ENCODE assay signal across 8 cellular contexts in genomic region chr4:121656269-121656641, GRCh38. TPM values are rescaled to one million over a fixed set of nuclear protein-coding genes. Genes with fewer than 3 reads are reported as not detected.
DNase-seq lines count a peak whose midpoint lies in the region; TF ChIP-seq lines count a peak whose summit lies in the region.

No MANE protein-coding gene starts in this region.

- WGBS in spleen, 5 donors, result 38 to 51% (median 48%) methylated on average over 4 to 5 of the region's 5 CpGs

- H3K27me3 ChIP-seq in AG04450 (ENCODE audit: control insufficient read depth, insufficient read depth, low read length), result no peaks in the 10 kb centered on the region
- no peaks in the 10 kb centered on the region for H3K27me3 ChIP-seq in spleen (replicated peaks in 1 of 7)

- no peak overlapping the region for H3K4me3 Mint-ChIP-seq in nephron
- H3K4me3 Mint-ChIP-seq in activated T-helper 2 cell treated with anti-CD3 and anti-CD28 coated beads, Interferon-gamma antibody, Interleukin-2, Interleukin-4, amounts not matched to agents 10 μg/mL and 5 μg/mL and 100 μg/mL, durations not matched to agents 14 hours and 24 hours and 36 hours (ENCODE audit: low read depth), result no peak overlapping the region

- CTCF ChIA-PET in AG04450 (lab: Charles Lee), result interaction anchor here (0.7 to 4.8 kb wide), 9 partner anchors 78 to 464 kb away, joined by 3 to 32 read pairs (median 5); no protein-coding TSS in a partner anchor
- CTCF ChIA-PET in RWPE1 (lab: Yijun Ruan, JAX), result interaction anchor here (0.6 to 0.8 kb wide), 7 partner anchors 11 to 413 kb away, joined by 3 to 6 read pairs (median 5); no protein-coding TSS in a partner anchor

- TF ChIP-seq POLR2A in spleen (IDR thresholded peaks at IDR 0.05), result no peak

- peak; percentile 37 for DNase-seq in AG04450 (ENCODE audit: low read depth, low spot score)
- peak; percentile 79 for DNase-seq in GM12865 (ENCODE audit: low read depth)
- DNase-seq in HPDE6-E6E7 (ENCODE audit: extremely low spot score), result peak; percentile 13
- DNase-seq in RWPE1 (ENCODE audit: low spot score), result peak; percentile 41
- DNase-seq in epithelial cell of esophagus (ENCODE audit: low read depth), result peak; percentile 83
- DNase-seq in activated T-helper 2 cell treated with anti-CD3 and anti-CD28 coated beads, Interferon-gamma antibody, Interleukin-2, Interleukin-4, amounts not matched to agents 10 μg/mL and 5 μg/mL and 100 μg/mL, durations not matched to agents 14 hours and 24 hours and 36 hours (ENCODE audit: low spot score), result no peak
- DNase-seq in spleen, result no peak

- no peaks in the 10 kb centered on the region for H3K4me1 Mint-ChIP-seq in nephron
- H3K4me1 Mint-ChIP-seq in activated T-helper 2 cell treated with anti-CD3 and anti-CD28 coated beads, Interferon-gamma antibody, Interleukin-2, Interleukin-4, amounts not matched to agents 10 μg/mL and 5 μg/mL and 100 μg/mL, durations not matched to agents 14 hours and 24 hours and 36 hours (ENCODE audit: low read depth), result peaks cover 7% of the 10 kb centered on the region

- H3K9me3 ChIP-seq in AG04450 (ENCODE audit: control insufficient read depth, insufficient read depth, low read length), result no peaks in the 10 kb centered on the region
- no peaks in the 10 kb centered on the region for H3K9me3 ChIP-seq in spleen

- H3K4me1 ChIP-seq in spleen, result no peaks in the 10 kb centered on the region

- H3K36me3 ChIP-seq in spleen, result no peaks in the 10 kb centered on the region

- peak; percentile 47 for TF ChIP-seq CTCF in AG04450 (IDR thresholded peaks at IDR 0.05; ENCODE audit: low read depth, low read length)
- peak; percentile 55 for TF ChIP-seq CTCF in GM12865 (IDR thresholded peaks at IDR 0.05; ENCODE audit: insufficient read depth, low read depth, low read length, missing control alignments)
- peak; percentile 38 for TF ChIP-seq CTCF in RWPE1 (conservative IDR thresholded peaks at IDR 0.05; ENCODE audit: low read depth)
- peak; percentile 67 for TF ChIP-seq CTCF in epithelial cell of esophagus (IDR thresholded peaks at IDR 0.05; ENCODE audit: insufficient read depth, low read depth, low read length, missing control alignments)
- peak; percentile 20 to 49 (median 31) for TF ChIP-seq CTCF in nephron (IDR thresholded peaks at IDR 0.05; ENCODE audit: unreplicated experiment in 3 of 3)
- TF ChIP-seq CTCF in spleen (IDR thresholded peaks at IDR 0.05 in 8 of 11, conservative IDR thresholded peaks at IDR 0.05 in 3 of 11), result peak in 2 of 11 experiments; percentile 23 to 26

- H3K27ac ChIP-seq in AG04450 (ENCODE audit: low read depth, low read length) (no peak overlapping the region), RWPE1 (no peak overlapping the region), spleen (no peak overlapping the region)

- POLR2A ChIA-PET in AG04450 (lab: Yijun Ruan, JAX) (no interaction called here), RWPE1 (lab: Yijun Ruan, JAX; ENCODE audit: low non-redundant PET) (no interaction called here)

- H3K4me3 ChIP-seq in AG04450 (ENCODE audit: low read depth, low read length) (no peak overlapping the region), GM12865 (ENCODE audit: low read depth, low read length) (no peak overlapping the region), epithelial cell of esophagus (ENCODE audit: low read length) (no peak overlapping the region), spleen (no peak overlapping the region)

- H3K36me3 Mint-ChIP-seq in nephron (ENCODE audit: low read depth), result no peaks in the 10 kb centered on the region
- no peaks in the 10 kb centered on the region for H3K36me3 Mint-ChIP-seq in activated T-helper 2 cell treated with anti-CD3 and anti-CD28 coated beads, Interferon-gamma antibody, Interleukin-2, Interleukin-4, amounts not matched to agents 10 μg/mL and 5 μg/mL and 100 μg/mL, durations not matched to agents 14 hours and 24 hours and 36 hours (ENCODE audit: low read depth)

- intact Hi-C loops in activated T-helper 2 cell treated with anti-CD3 and anti-CD28 coated beads, Interferon-gamma antibody, Interleukin-2, Interleukin-4, amounts not matched to agents 10 μg/mL and 5 μg/mL and 100 μg/mL, durations not matched to agents 14 hours and 24 hours and 36 hours (cut with micrococcal nuclease), result loop anchor here (1.0 to 10.0 kb wide), 3 partner anchors 172 to 281 kb away; no protein-coding TSS in a partner anchor
- intact Hi-C loops in spleen (cut with DNase I; ENCODE audit: low total_unique reads), result no loop called here

- H3K27me3 Mint-ChIP-seq in nephron (ENCODE audit: low read depth), result no peaks in the 10 kb centered on the region
- peaks cover 28% of the 10 kb centered on the region for H3K27me3 Mint-ChIP-seq in activated T-helper 2 cell treated with anti-CD3 and anti-CD28 coated beads, Interferon-gamma antibody, Interleukin-2, Interleukin-4, amounts not matched to agents 10 μg/mL and 5 μg/mL and 100 μg/mL, durations not matched to agents 14 hours and 24 hours and 36 hours (ENCODE audit: low read depth)

- no peaks in the 10 kb centered on the region for H3K9me3 Mint-ChIP-seq in nephron
- no peaks in the 10 kb centered on the region for H3K9me3 Mint-ChIP-seq in activated T-helper 2 cell treated with anti-CD3 and anti-CD28 coated beads, Interferon-gamma antibody, Interleukin-2, Interleukin-4, amounts not matched to agents 10 μg/mL and 5 μg/mL and 100 μg/mL, durations not matched to agents 14 hours and 24 hours and 36 hours

- no peak overlapping the region for H3K27ac Mint-ChIP-seq in nephron
- H3K27ac Mint-ChIP-seq in activated T-helper 2 cell treated with anti-CD3 and anti-CD28 coated beads, Interferon-gamma antibody, Interleukin-2, Interleukin-4, amounts not matched to agents 10 μg/mL and 5 μg/mL and 100 μg/mL, durations not matched to agents 14 hours and 24 hours and 36 hours, result no peak overlapping the region

RNA-seq across cellular contexts. Expression of gene ANXA5, which starts 40.5 kb away (rescaled TPM):
- 1,739 and 2,093 TPM in 2 replicates for polyA plus RNA-seq in AG04450 (2011; rRNA removed)
- polyA minus RNA-seq in AG04450 (2011; rRNA and poly(A)+ RNA removed), result 395 and 591 TPM in 2 replicates
- total RNA-seq in activated T-helper 2 cell treated with anti-CD3 and anti-CD28 coated beads, Interferon-gamma antibody, Interleukin-2, Interleukin-4, amounts not matched to agents 10 μg/mL and 5 μg/mL and 100 μg/mL, durations not matched to agents 14 hours and 24 hours and 36 hours, result 105 and 107 TPM in 2 replicates
- 100 to 1,000 TPM; 189 to 269 (median 231) TPM for total RNA-seq in spleen
- 100 to 1,000 TPM; 118 to 220 (median 175) TPM for polyA plus RNA-seq in spleen

Comparison
In these comparisons a context has a peak if more than half of its experiments do, and no peak if none do; other contexts are left out.
1. DNase-seq: peak in AG04450 (single experiment), GM12865 (single experiment), HPDE6-E6E7 (single experiment), RWPE1 (single experiment) and epithelial cell of esophagus (single experiment); none in activated T-helper 2 cell treated with anti-CD3 and anti-CD28 coated beads, Interferon-gamma antibody, Interleukin-2, Interleukin-4, amounts not matched to agents 10 μg/mL and 5 μg/mL and 100 μg/mL, durations not matched to agents 14 hours and 24 hours and 36 hours (single experiment) and spleen (single experiment).